Comparison of ENCODE assay signal across 1 cellular context in the genomic region with DNA sequence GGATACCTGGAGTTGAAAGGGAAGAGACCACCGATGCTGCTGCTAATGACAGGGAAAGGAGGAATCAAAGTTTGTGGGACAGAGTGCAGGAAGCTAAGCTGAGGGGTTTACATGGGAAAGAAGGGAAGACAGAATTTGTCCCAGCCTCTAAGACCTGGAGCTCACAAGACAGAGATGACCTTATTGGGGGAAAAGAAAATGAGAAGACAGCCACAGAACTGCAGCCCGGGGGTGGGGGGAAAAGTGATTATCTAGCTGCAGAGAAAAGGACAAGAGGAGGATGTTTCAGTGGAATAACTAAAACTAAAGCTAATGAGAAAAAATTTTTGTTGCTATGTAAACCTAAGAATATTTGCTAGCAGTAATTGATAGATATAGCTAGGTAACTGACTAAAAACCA.
TF ChIP-seq lines count a peak whose summit lies in the region.

No MANE protein-coding gene starts in this region.

TF ChIP-seq in IMR-90, 13 proteins besides CTCF, POLR2A, EP300 and RAD21:
- TF ChIP-seq NFE2L2 (IDR thresholded peaks at IDR 0.05; ENCODE audit: low read depth, low read length) (no peak), MAFK (IDR thresholded peaks at IDR 0.05; ENCODE audit: low read depth, low read length) (no peak), SMC3 (IDR thresholded peaks at IDR 0.05; ENCODE audit: low read depth, low read length) (no peak), BHLHE40 (IDR thresholded peaks at IDR 0.05; ENCODE audit: low read depth, low read length) (no peak)
- TF ChIP-seq, protein P1, sequence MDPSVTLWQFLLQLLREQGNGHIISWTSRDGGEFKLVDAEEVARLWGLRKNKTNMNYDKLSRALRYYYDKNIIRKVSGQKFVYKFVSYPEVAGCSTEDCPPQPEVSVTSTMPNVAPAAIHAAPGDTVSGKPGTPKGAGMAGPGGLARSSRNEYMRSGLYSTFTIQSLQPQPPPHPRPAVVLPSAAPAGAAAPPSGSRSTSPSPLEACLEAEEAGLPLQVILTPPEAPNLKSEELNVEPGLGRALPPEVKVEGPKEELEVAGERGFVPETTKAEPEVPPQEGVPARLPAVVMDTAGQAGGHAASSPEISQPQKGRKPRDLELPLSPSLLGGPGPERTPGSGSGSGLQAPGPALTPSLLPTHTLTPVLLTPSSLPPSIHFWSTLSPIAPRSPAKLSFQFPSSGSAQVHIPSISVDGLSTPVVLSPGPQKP (IDR thresholded peaks at IDR 0.05; ENCODE audit: borderline replicate concordance, low read depth, low read length): no peak
- TF ChIP-seq, protein P2, sequence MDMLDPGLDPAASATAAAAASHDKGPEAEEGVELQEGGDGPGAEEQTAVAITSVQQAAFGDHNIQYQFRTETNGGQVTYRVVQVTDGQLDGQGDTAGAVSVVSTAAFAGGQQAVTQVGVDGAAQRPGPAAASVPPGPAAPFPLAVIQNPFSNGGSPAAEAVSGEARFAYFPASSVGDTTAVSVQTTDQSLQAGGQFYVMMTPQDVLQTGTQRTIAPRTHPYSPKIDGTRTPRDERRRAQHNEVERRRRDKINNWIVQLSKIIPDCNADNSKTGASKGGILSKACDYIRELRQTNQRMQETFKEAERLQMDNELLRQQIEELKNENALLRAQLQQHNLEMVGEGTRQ (IDR thresholded peaks at IDR 0.05; ENCODE audit: low read depth, low read length): no peak
